22 cellular contexts compared by ENCODE assay signal in the genomic region with DNA sequence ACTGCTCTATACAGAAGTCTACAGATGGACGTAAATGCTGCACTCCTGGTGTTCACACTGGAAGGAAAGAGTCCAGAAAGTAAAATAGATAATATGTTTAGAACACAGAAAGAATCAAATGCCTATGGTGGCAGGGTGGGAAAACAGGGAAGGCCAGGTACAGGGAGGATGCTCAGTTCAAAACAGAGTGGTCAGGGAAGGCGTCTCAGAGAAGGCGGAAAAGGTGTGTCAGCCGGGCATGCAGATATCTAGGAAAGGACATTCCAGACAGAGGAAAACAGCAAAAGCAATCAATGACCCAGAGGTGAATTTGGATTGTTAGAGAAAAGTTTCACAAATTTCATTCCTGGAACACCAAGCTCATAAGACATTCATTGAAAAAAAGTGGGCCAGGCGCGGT.
"Had no signal": no experiment of that assay in that cellular context is flagged by ENCODE, and none has a peak within 500 bp of the region (broad histone marks: within the 10 kb centered on the region; RNA-seq: fewer than 3 reads in every experiment).

No MANE protein-coding gene starts in this region.

- H3K27ac Mint-ChIP-seq: dendritic cell treated with granulocyte-macrophage colony-stimulating factor and Interleukin-4, amounts not matched to agents 40 ng/mL and 50 ng/mL, for 4 days; effector memory CD8-positive, alpha-beta T cell; endodermal cell; mesothelial cell of epicardium; naive B cell had no signal

- H3K27me3 ChIP-seq: colonic mucosa, foreskin keratinocyte, gastroesophageal sphincter, heart right ventricle, left lung had no signal

- H3K27ac ChIP-seq: colonic mucosa, epithelial cell of prostate, foreskin keratinocyte, gastroesophageal sphincter, heart right ventricle, left lung, lower lobe of right lung had no signal

- H3K9me3 Mint-ChIP-seq: effector memory CD8-positive, alpha-beta T cell; endodermal cell had no signal

- H3K4me1 Mint-ChIP-seq: mesothelial cell of epicardium, naive B cell had no signal

- H3K36me3 ChIP-seq: colonic mucosa, gastroesophageal sphincter, heart right ventricle, left lung, lower lobe of right lung had no signal

- H3K4me1 ChIP-seq: colonic mucosa, foreskin keratinocyte, gastroesophageal sphincter, heart right ventricle, left lung, lower lobe of right lung had no signal

- H3K9me3 ChIP-seq: colonic mucosa, gastroesophageal sphincter, heart right ventricle, lower lobe of right lung, mucosa of descending colon had no signal

- ATAC-seq: effector memory CD8-positive, alpha-beta T cell; esophagus mucosa; foreskin keratinocyte; gastroesophageal sphincter; heart right ventricle; left cardiac atrium; left lung; left ventricle myocardium superior; lower lobe of right lung; mucosa of descending colon had no signal

- H3K4me3 Mint-ChIP-seq: dendritic cell treated with granulocyte-macrophage colony-stimulating factor and Interleukin-4, amounts not matched to agents 40 ng/mL and 50 ng/mL, for 4 days; effector memory CD8-positive, alpha-beta T cell; endodermal cell; mesothelial cell of epicardium; naive B cell had no signal

- H3K4me3 ChIP-seq: colonic mucosa, gastroesophageal sphincter, heart right ventricle, left lung, lower lobe of right lung, mucosa of descending colon had no signal

- DNase-seq: colonic mucosa; cortex of kidney; effector CD8-positive, alpha-beta T cell; effector memory CD8-positive, alpha-beta T cell; endodermal cell; erythroblast; foreskin keratinocyte; head of caudate nucleus; heart right ventricle; hippocampal formation; left cardiac atrium; left lung; left ventricle myocardium superior; lower lobe of right lung; mesenchymal stem cell; mucosa of descending colon; naive B cell had no signal
